ENCODE assay signal across 11 cellular contexts in the genomic region with DNA sequence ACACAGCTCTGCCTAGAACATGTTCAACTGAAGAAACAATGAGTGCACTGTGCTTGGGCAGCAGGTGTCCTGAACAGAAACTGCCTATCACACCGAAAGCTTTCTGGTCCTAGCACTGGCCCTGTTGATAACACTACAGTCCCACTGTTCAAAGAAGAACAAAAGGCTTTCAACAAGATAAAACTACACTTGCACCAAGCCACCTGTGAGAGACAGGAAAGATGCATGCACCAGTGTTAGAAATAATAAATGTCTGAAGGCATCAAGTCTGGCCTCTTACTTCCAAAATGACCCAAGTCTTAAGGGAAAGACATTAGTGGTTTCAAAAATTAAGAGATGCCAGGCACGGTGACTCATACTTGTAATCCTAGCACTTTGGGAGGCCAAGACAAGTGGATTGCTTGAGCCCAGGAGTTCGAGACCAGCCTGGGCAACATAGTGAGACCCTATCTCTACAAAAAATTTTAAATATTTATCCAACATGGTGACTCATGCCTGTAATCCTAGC.
A peak's percentile ranks its signal among the peaks of the same experiment; 100 is the strongest.
DNase-seq lines count a peak whose midpoint lies in the region; ATAC-seq and TF ChIP-seq lines count a peak whose summit lies in the region.
"Had no signal": no experiment of that assay in that cellular context is flagged by ENCODE, and none has a peak within 500 bp of the region (broad histone marks: within the 10 kb centered on the region; RNA-seq: fewer than 3 reads in every experiment).

No MANE protein-coding gene starts in this region.

- H3K4me1 ChIP-seq in tibial artery = peaks cover 11 to 97% (median 63%) of the 10 kb centered on the region in 4 donors

- TF ChIP-seq POLR2A in erythroblast (IDR thresholded peaks at IDR 0.05; ENCODE audit: low read length) = no peak

- peak; percentile 63 for ATAC-seq in left colon

- DNase-seq in NCI-H1417 (lab: John Stamatoyannopoulos, UW) (peak in 2 of 3 experiments; percentile 7 to 13), NCI-H1417 treated with DMSO at 0.1 percent for 48 hours (lab: John Stamatoyannopoulos, UW) (no peak), left colon (no peak), tibial artery (no peak), NCI-H128 (lab: John Stamatoyannopoulos, UW; ENCODE audit: unreplicated experiment) (no peak), erythroblast (lab: John Stamatoyannopoulos, UW) (no peak)
- DNase-seq in stimulated activated CD4-positive, alpha-beta T cell treated with anti-CD3 and anti-CD28 coated beads, Interleukin-4, amount 100 ng/mL, for 1 hour = no peak
- DNase-seq: activated naive CD8-positive, alpha-beta T cell treated with anti-CD3 and anti-CD28 coated beads, Interleukin-2, amount 10 ng/mL, durations not matched to agents 7 days and 5 days; NCI-H1048 had no signal

- H3K27me3 ChIP-seq in tibial artery = no peaks in the 10 kb centered on the region

- H3K4me3 ChIP-seq in tibial artery = no peak overlapping the region

- no peaks in the 10 kb centered on the region for H3K36me3 ChIP-seq in tibial artery

- H3K27ac ChIP-seq in angular gyrus (ENCODE audit: low read depth, low read length) = peak overlapping the region; percentile 90
- H3K27ac ChIP-seq in tibial artery = peak overlapping the region; percentile 77 to 80
- H3K27ac ChIP-seq: 22Rv1 had no signal

- TF ChIP-seq CTCF in tibial artery (IDR thresholded peaks at IDR 0.05) = no peak

- intact Hi-C loops in left colon (cut with DNase I, micrococcal nuclease) (no loop called here), tibial artery (cut with DNase I; ENCODE audit: low total_unique reads) (no loop called here)

- H3K9me3 ChIP-seq in tibial artery = no peaks in the 10 kb centered on the region

Comparison
In these comparisons a context has a peak if more than half of its experiments do, and no peak if none do; other contexts are left out.
1. DNase-seq: peak in NCI-H1417 (2 of 3); none in NCI-H1417 treated with DMSO at 0.1 percent for 48 hours (single experiment), left colon (0 of 2), tibial artery (0 of 2), stimulated activated CD4-positive, alpha-beta T cell treated with anti-CD3 and anti-CD28 coated beads, Interleukin-4, amount 100 ng/mL, for 1 hour (single experiment), NCI-H128 (single experiment) and erythroblast (0 of 2).